In the genomic region with DNA sequence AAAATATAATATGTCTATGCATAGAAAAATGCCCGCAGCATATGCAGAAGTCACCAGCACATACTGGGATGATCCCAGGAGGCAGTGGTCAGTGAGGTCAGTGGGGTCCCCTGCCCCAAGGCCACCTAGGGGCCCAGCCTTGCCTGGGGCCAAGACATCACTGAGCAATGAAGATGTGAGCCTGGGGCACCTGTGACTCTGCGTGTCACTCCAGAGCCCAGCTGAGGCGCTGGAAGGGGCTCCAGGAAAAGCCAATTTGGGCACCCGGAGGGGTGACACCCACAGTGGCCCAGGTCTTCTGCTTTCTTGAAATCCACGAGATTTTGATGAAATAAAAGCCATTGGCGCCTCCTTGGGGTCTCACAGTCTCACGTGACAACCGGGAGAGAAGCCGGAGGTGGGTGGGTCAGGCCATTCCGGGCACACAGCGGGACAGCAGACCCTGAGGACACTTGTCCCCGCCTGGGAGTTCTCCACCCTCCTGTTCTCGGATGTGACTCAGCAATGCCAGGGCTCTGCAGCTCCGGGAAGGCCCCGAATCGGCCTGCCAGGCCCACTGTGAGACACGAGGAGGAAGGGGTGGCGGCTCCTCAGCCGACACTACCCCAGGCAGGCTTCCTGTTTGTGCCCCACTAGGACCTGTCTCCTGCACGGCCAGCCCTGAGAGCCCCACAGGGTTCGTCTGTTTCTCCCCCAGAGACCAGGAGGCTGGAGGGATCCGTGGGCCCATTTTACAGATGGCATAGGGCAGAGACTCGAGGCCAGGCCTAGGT, we compare ENCODE assay signal across 8 cellular contexts. TPM values are rescaled to one million over a fixed set of nuclear protein-coding genes. Genes with fewer than 3 reads are reported as not detected.
DNase-seq lines count a peak whose midpoint lies in the region; ATAC-seq and TF ChIP-seq lines count a peak whose summit lies in the region.

No MANE protein-coding gene starts in this region.

- no peaks in the 10 kb centered on the region for H3K9me3 Mint-ChIP-seq in activated CD4-positive, alpha-beta memory T cell treated with anti-CD3 and anti-CD28 coated beads, Interleukin-2, amount 10 ng/mL, durations not matched to agents 7 days and 5 days

- DNase-seq in GM10266 (ENCODE audit: extremely low spot score) (peak; percentile 63), HUDEP-2 (lab: John Stamatoyannopoulos, UW; ENCODE audit: unreplicated experiment in 76 of 76) (peak in 60 of 76 experiments; percentile 5 to 77 (median 44)), left cardiac atrium (peak; percentile 84), BE2C (no peak)
- peak; percentile 78 for DNase-seq in activated CD4-positive, alpha-beta memory T cell treated with anti-CD3 and anti-CD28 coated beads, Interleukin-2, amount 10 ng/mL, durations not matched to agents 7 days and 5 days
- peak; percentile 42 to 71 for DNase-seq in stimulated activated CD8-positive, alpha-beta memory T cell treated with anti-CD3 and anti-CD28 coated beads, Interleukin-7, amount 100 ng/mL, for 4 hours (ENCODE audit: low read depth in 2 of 2)

- peak overlapping the region; percentile 98 for H3K27ac Mint-ChIP-seq in activated CD4-positive, alpha-beta memory T cell treated with anti-CD3 and anti-CD28 coated beads, Interleukin-2, amount 10 ng/mL, durations not matched to agents 7 days and 5 days

- intact Hi-C loops in left cardiac atrium (cut with DNase I): loop anchor here (2.0 to 5.0 kb wide), 2 partner anchors 116 to 117 kb away; no protein-coding TSS in a partner anchor

- H3K4me3 ChIP-seq in BE2C (ENCODE audit: low read depth, low read length): no peak overlapping the region

- no peaks in the 10 kb centered on the region for H3K27me3 ChIP-seq in BE2C

- H3K9me3 ChIP-seq in BE2C: no peaks in the 10 kb centered on the region

- H3K4me1 Mint-ChIP-seq in activated CD4-positive, alpha-beta memory T cell treated with anti-CD3 and anti-CD28 coated beads, Interleukin-2, amount 10 ng/mL, durations not matched to agents 7 days and 5 days: peaks cover 50% of the 10 kb centered on the region

- H3K36me3 ChIP-seq in BE2C: no peaks in the 10 kb centered on the region

- ATAC-seq in left cardiac atrium (peak; percentile 24 to 74), HG02571 (IDR thresholded peaks at IDR 0.05; ENCODE audit: unreplicated experiment) (no peak), HG03039 (IDR thresholded peaks at IDR 0.05; ENCODE audit: unreplicated experiment) (no peak)

- no peaks in the 10 kb centered on the region for H3K36me3 Mint-ChIP-seq in activated CD4-positive, alpha-beta memory T cell treated with anti-CD3 and anti-CD28 coated beads, Interleukin-2, amount 10 ng/mL, durations not matched to agents 7 days and 5 days (ENCODE audit: low read depth)

- no peak for TF ChIP-seq CTCF in GM10266 (IDR thresholded peaks at IDR 0.05; ENCODE audit: control insufficient read depth, insufficient read depth, low read depth, missing control alignments)
- no peak for TF ChIP-seq CTCF in BE2C (IDR thresholded peaks at IDR 0.05; ENCODE audit: low read depth, low read length)

- CTCF ChIA-PET in activated CD4-positive, alpha-beta memory T cell treated with anti-CD3 and anti-CD28 coated beads, Interleukin-2, amount 10 ng/mL, durations not matched to agents 7 days and 5 days (lab: Charles Lee): interaction anchor here (0.9 to 3.9 kb wide), 16 partner anchors 14 to 496 kb away, joined by 3 to 28 read pairs (median 8); a partner anchor contains a TSS

- POLR2A ChIA-PET in activated CD4-positive, alpha-beta memory T cell treated with anti-CD3 and anti-CD28 coated beads, Interleukin-2, amount 10 ng/mL, durations not matched to agents 7 days and 5 days (lab: Charles Lee): interaction anchor here (0.8 to 3.8 kb wide), 10 partner anchors 11 to 301 kb away, joined by 3 to 31 read pairs (median 6); a partner anchor contains a TSS

- peaks cover 8% of the 10 kb centered on the region for H3K27me3 Mint-ChIP-seq in activated CD4-positive, alpha-beta memory T cell treated with anti-CD3 and anti-CD28 coated beads, Interleukin-2, amount 10 ng/mL, durations not matched to agents 7 days and 5 days

- H3K4me3 Mint-ChIP-seq in activated CD4-positive, alpha-beta memory T cell treated with anti-CD3 and anti-CD28 coated beads, Interleukin-2, amount 10 ng/mL, durations not matched to agents 7 days and 5 days: peak overlapping the region; percentile 49

- H3K4me1 ChIP-seq in BE2C: peaks cover 5% of the 10 kb centered on the region

RNA-seq across cellular contexts. Expression of a gene that starts 24.4 kb away (rescaled TPM):
- total RNA-seq in activated CD4-positive, alpha-beta memory T cell treated with anti-CD3 and anti-CD28 coated beads, Interleukin-2, amount 10 ng/mL, durations not matched to agents 7 days and 5 days: 10 to 100 TPM; 51.5 to 51.7 TPM
- 10 to 100 TPM; 15.1 to 35.5 TPM for total RNA-seq in left cardiac atrium
- 15.3 TPM for polyA plus RNA-seq in BE2C (2012; ENCODE audit: insufficient read depth, insufficient read length, low read depth)

Comparison
In these comparisons a context has a peak if more than half of its experiments do, and no peak if none do; other contexts are left out.
1. ATAC-seq: peak in left cardiac atrium (2 of 2); none in HG02571 (single experiment) and HG03039 (single experiment).